Comparison of ENCODE assay signal across 8 cellular contexts in genomic region chr2:216606551-216607527, GRCh38. TPM values are rescaled to one million over a fixed set of nuclear protein-coding genes. Genes with fewer than 3 reads are reported as not detected.
DNase-seq lines count a peak whose midpoint lies in the region; ATAC-seq and TF ChIP-seq lines count a peak whose summit lies in the region.

No MANE protein-coding gene starts in this region.

- H4K8ac ChIP-seq in mesendoderm (ENCODE audit: low read depth, low read length), result no peak overlapping the region

- H2BK5ac ChIP-seq in mesendoderm (ENCODE audit: low read length), result peak overlapping the region; percentile 14

- H3K4me2 ChIP-seq in mesendoderm (ENCODE audit: low read length), result peak overlapping the region; percentile 17

- peaks cover 7% of the 10 kb centered on the region for H3K27me3 Mint-ChIP-seq in osteocyte (ENCODE audit: unreplicated experiment)

- no peak overlapping the region for H3K18ac ChIP-seq in mesendoderm (ENCODE audit: low read length)

- H2BK120ac ChIP-seq in mesendoderm (ENCODE audit: low read depth, low read length), result no peak overlapping the region

- WGBS in mesendoderm (ENCODE audit: extremely low coverage, insufficient coverage, low lambda C conversion rate), result no CpG with 5 or more reads among the region's 30 CpGs

- H3K4me1 Mint-ChIP-seq in osteocyte (ENCODE audit: unreplicated experiment), result peaks cover 3% of the 10 kb centered on the region

- no peak overlapping the region for H3K9ac ChIP-seq in mesendoderm (ENCODE audit: low read length)

- no peak for DNase-seq in AG04449 (ENCODE audit: low read depth, low spot score)
- DNase-seq in activated CD4-positive, alpha-beta T cell treated with anti-CD3 and anti-CD28 coated beads, Interleukin-2, amount 50 U/mL, for 1 hour, result peak; percentile 1
- peak; percentile 69 for DNase-seq in mesendoderm
- DNase-seq in NCI-H1694 (lab: John Stamatoyannopoulos, UW), result no peak
- DNase-seq in NCI-H1694 treated with DMSO at 0.1 percent for 48 hours (lab: John Stamatoyannopoulos, UW), result no peak
- no peak for DNase-seq in osteocyte (ENCODE audit: extremely low spot score, unreplicated experiment)

- H3K79me1 ChIP-seq in mesendoderm (ENCODE audit: low read length), result no peaks in the 10 kb centered on the region

- no peak overlapping the region for H3K27ac Mint-ChIP-seq in osteocyte (ENCODE audit: unreplicated experiment)

- no peak overlapping the region for H3K23ac ChIP-seq in mesendoderm (ENCODE audit: low read length)

- H3K4me3 ChIP-seq in AG04449 (ENCODE audit: low read depth, low read length), result peak overlapping the region; percentile 18; the same call in 1 of the 2 replicates
- H3K4me3 ChIP-seq in mesendoderm (ENCODE audit: low read length), result no peak overlapping the region

- no peak overlapping the region for H3K4me3 Mint-ChIP-seq in osteocyte (ENCODE audit: unreplicated experiment)

- H3K27ac ChIP-seq in mesendoderm (ENCODE audit: low read depth, low read length), result no peak overlapping the region

- TF ChIP-seq CTCF in AG04449 (IDR thresholded peaks at IDR 0.05; ENCODE audit: insufficient read depth, low read length, missing control alignments) (no peak), osteocyte (IDR thresholded peaks at IDR 0.05) (no peak)

- ATAC-seq in GM19452 (IDR thresholded peaks at IDR 0.05; ENCODE audit: unreplicated experiment) (peak; percentile 92), HG03520 (IDR thresholded peaks at IDR 0.05; ENCODE audit: unreplicated experiment) (peak; percentile 89)

- H4K5ac ChIP-seq in mesendoderm (ENCODE audit: low read length), result no peak overlapping the region

- peaks cover 2% of the 10 kb centered on the region for H3K4me1 ChIP-seq in mesendoderm (ENCODE audit: control insufficient read depth, low read depth, low read length)

- no peaks in the 10 kb centered on the region for H3K9me3 Mint-ChIP-seq in osteocyte (ENCODE audit: unreplicated experiment)

- H3K56ac ChIP-seq in mesendoderm (ENCODE audit: low read length), result peak overlapping the region; percentile 52

- H3K36me3 Mint-ChIP-seq in osteocyte (ENCODE audit: unreplicated experiment), result peaks cover 2% of the 10 kb centered on the region

- no peaks in the 10 kb centered on the region for H3K36me3 ChIP-seq in mesendoderm (ENCODE audit: control insufficient read depth, insufficient read depth, low read length)

- CTCF ChIA-PET in AG04449 (lab: Yijun Ruan, JAX), result no interaction called here

- no peak overlapping the region for H2AK5ac ChIP-seq in mesendoderm (ENCODE audit: low read length)

- H3K4ac ChIP-seq in mesendoderm (ENCODE audit: low read depth, low read length), result no peak overlapping the region

- H3K79me2 ChIP-seq in mesendoderm (ENCODE audit: control insufficient read depth, insufficient read depth, low read length), result no peaks in the 10 kb centered on the region

- POLR2A ChIA-PET in AG04449 (lab: Yijun Ruan, JAX), result no interaction called here

- H2BK15ac ChIP-seq in mesendoderm (replicated peaks; ENCODE audit: low read depth), result no peak overlapping the region

- no peaks in the 10 kb centered on the region for H3K27me3 ChIP-seq in mesendoderm (ENCODE audit: insufficient read depth, low read length, poor library complexity)

RNA-seq across cellular contexts. Expression of gene IGFBP2, which starts 26.4 kb away (rescaled TPM):
- polyA plus RNA-seq in mesendoderm (2013, experiment 1 of 2), result 158 TPM
- polyA plus RNA-seq in mesendoderm (2013, experiment 2 of 2), result 159 TPM
- total RNA-seq in osteocyte, result 2,796 and 2,855 TPM in 2 replicates

Comparison
In these comparisons a context has a peak if more than half of its experiments do, and no peak if none do; other contexts are left out.
1. DNase-seq: peak in activated CD4-positive, alpha-beta T cell treated with anti-CD3 and anti-CD28 coated beads, Interleukin-2, amount 50 U/mL, for 1 hour (single experiment) and mesendoderm (single experiment); none in AG04449 (single experiment), NCI-H1694 (single experiment), NCI-H1694 treated with DMSO at 0.1 percent for 48 hours (single experiment) and osteocyte (single experiment).